ENCODE assay signal across 8 cellular contexts in the genomic region with DNA sequence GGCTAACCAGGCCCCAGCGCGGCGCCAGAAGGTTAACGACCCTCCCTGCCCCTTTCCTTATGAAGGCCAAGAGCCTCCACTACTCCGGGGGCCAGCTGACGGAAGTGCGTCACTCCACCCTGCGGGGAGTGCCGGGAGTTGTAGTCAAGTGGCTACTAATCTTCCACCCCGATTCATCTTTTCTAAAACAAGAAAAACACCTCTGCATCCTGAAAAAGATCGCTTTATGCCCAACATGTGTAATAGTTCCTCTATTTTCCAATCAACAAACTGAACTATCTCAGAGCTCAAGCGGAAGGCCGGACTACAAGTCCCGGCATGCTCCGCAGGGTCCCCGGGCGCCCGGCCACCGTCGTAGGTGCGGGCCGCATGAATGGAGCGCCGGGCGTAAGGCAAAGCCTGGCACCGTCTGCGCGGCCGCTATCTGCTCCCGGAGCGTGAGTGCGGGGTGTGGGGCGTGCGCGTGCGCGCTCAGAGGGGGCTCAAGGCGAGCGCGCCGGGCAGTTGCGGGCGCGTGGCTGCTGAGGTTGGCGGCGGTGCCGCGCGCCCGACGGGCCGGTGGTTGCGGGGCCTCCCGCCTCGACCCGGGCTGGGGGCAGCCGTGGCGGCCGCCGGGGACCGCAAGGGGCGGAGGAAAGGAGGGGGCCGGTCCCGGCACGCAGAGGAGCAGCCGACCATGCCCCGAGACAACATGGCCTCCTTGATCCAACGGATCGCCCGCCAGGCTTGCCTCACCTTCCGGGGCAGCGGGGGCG. TPM values are rescaled to one million over a fixed set of nuclear protein-coding genes. Genes with fewer than 3 reads are reported as not detected.
DNase-seq lines count a peak whose midpoint lies in the region; ATAC-seq, FAIRE-seq and TF ChIP-seq lines count a peak whose summit lies in the region.

Gene ADO, plus strand, starts transcription at position 337 of the 755 bp plus-strand sequence. Its CDS starts 340 bp downstream, at position 677.

- TF ChIP-seq CTCF in GM12875 (IDR thresholded peaks at IDR 0.05; ENCODE audit: borderline replicate concordance, insufficient read depth, low read depth, low read length) (no peak), heart left ventricle (IDR thresholded peaks at IDR 0.05) (no peak)

- peak within 1 kb of the TSS; percentile 95 to 99 for H3K27ac Mint-ChIP-seq in T-cell

- H3K4me3 ChIP-seq in GM12875 (ENCODE audit: low read depth, low read length): peak within 1 kb of the TSS; percentile 98
- H3K4me3 ChIP-seq in heart left ventricle: peak within 1 kb of the TSS; percentile 65 to 93 (median 80)

- POLR2A ChIA-PET in T-cell (lab: Charles Lee): interaction anchor here (0.6 to 1.6 kb wide), 4 partner anchors 12 to 167 kb away, joined by 3 to 4 read pairs (median 4); partner anchors contain the start of gene EGR2 (in 1 of the 2)

- H3K36me3 Mint-ChIP-seq in T-cell: peaks cover 8% of the 10 kb centered on the region

- peaks cover 37 to 46% (median 40%) of the 10 kb centered on the region in 3 donors for H3K4me1 Mint-ChIP-seq in T-cell

- peak; percentile 68 for FAIRE-seq in urothelium cell line (lab: Jason Lieb, UNC)

- H3K27ac ChIP-seq in heart left ventricle: peak within 1 kb of the TSS; percentile 92 to 99 (median 96)

- 0% methylated on average over 17 to 73 of the region's 73 CpGs for WGBS in heart left ventricle, 4 donors

- H3K9me3 Mint-ChIP-seq in T-cell: no peaks in the 10 kb centered on the region

- DNase-seq in NCI-H1092 treated with DMSO at 0.1 percent for 48 hours (lab: John Stamatoyannopoulos, UW) (peak; percentile 89), T-cell (peak; percentile 48 to 82 (median 73)), amniotic epithelial cell (ENCODE audit: low read depth) (peak; percentile 87), heart left ventricle (peak; percentile 86 to 93 (median 88)), posterior cingulate gyrus (peak; percentile 84 to 99 (median 92)), urothelium cell line (ENCODE audit: low spot score) (peak; percentile 95)

- ATAC-seq in HG02623 (IDR thresholded peaks at IDR 0.05; ENCODE audit: unreplicated experiment): peak; percentile 84
- peak; percentile 86 to 91 (median 88) for ATAC-seq in T-cell (replicated peaks in 1 of 4)
- ATAC-seq in heart left ventricle: peak; percentile 94 to 97 (median 95)

- no peaks in the 10 kb centered on the region for H3K27me3 Mint-ChIP-seq in T-cell

- H3K27me3 ChIP-seq in heart left ventricle: no peaks in the 10 kb centered on the region

- CTCF ChIA-PET in T-cell (lab: Charles Lee): interaction anchor here (0.8 to 4.0 kb wide), 5 partner anchors 10 to 327 kb away, joined by 3 to 34 read pairs (median 3); partner anchors contain the start of gene EGR2 (in 1 of the 2)

- H3K9me3 ChIP-seq in heart left ventricle: no peaks in the 10 kb centered on the region

- intact Hi-C loops in heart left ventricle (cut with DNase I): loop anchor here in 5 of 10 donors (2.0 to 10.0 kb wide), 3 partner anchors 42 to 170 kb away; no protein-coding TSS in a partner anchor
- intact Hi-C loops in posterior cingulate gyrus (cut with DNase I): loop anchor here (1.0 to 10.0 kb wide), 3 partner anchors 14 to 430 kb away; partner anchors contain the start of genes NRBF2 and ZNF365

- H3K4me1 ChIP-seq in heart left ventricle: peaks cover 0 to 47% (median 30%) of the 10 kb centered on the region in 12 donors

- TF ChIP-seq POLR2A in heart left ventricle (IDR thresholded peaks at IDR 0.05): peak in 1 of 2 donors; percentile 47

- peaks cover 0 to 24% (median 5%) of the 10 kb centered on the region in 9 donors for H3K36me3 ChIP-seq in heart left ventricle

- H3K4me3 Mint-ChIP-seq in T-cell: peak within 1 kb of the TSS; percentile 91 to 98 (median 95)

RNA-seq across cellular contexts. Expression of gene ADO, which starts in this region (rescaled TPM):
- total RNA-seq in T-cell: 10 to 100 TPM; 10.5 to 17.5 (median 15.6) TPM
- 10 to 100 TPM; 18.3 to 35.5 (median 19.7) TPM for total RNA-seq in heart left ventricle
- 10 to 100 TPM in 1 of 2 donors, 1 to 10 TPM in 1; 7.6 to 24.6 TPM for polyA plus RNA-seq in heart left ventricle

Comparison
In these comparisons a context has a peak if more than half of its experiments do, and no peak if none do; other contexts are left out.
1. Peak in every context shown above with its lines: DNase-seq, ATAC-seq, H3K4me3 ChIP-seq and H3K27ac ChIP-seq.